9 cellular contexts compared by ENCODE assay signal in genomic region chr19:49680473-49681351, GRCh38. TPM values are rescaled to one million over a fixed set of nuclear protein-coding genes. Genes with fewer than 3 reads are reported as not detected.
DNase-seq lines count a peak whose midpoint lies in the region; ATAC-seq, FAIRE-seq and TF ChIP-seq lines count a peak whose summit lies in the region.
"Had no signal": no experiment of that assay in that cellular context is flagged by ENCODE, and none has a peak within 500 bp of the region (broad histone marks: within the 10 kb centered on the region; RNA-seq: fewer than 3 reads in every experiment).

No MANE protein-coding gene starts in this region.

- no peaks in the 10 kb centered on the region for H3K9me3 Mint-ChIP-seq in activated T-helper 2 cell treated with anti-CD3 and anti-CD28 coated beads, Interferon-gamma antibody, Interleukin-2, Interleukin-4, amounts not matched to agents 10 μg/mL and 5 μg/mL and 100 μg/mL, durations not matched to agents 14 hours and 24 hours and 36 hours

- H3K27me3 ChIP-seq in neural cell (ENCODE audit: insufficient read depth, low read depth, low read length): no peaks in the 10 kb centered on the region

- intact Hi-C loops in activated T-helper 2 cell treated with anti-CD3 and anti-CD28 coated beads, Interferon-gamma antibody, Interleukin-2, Interleukin-4, amounts not matched to agents 10 μg/mL and 5 μg/mL and 100 μg/mL, durations not matched to agents 14 hours and 24 hours and 36 hours (cut with micrococcal nuclease): no loop called here

- H3K4me3 Mint-ChIP-seq in activated T-helper 2 cell treated with anti-CD3 and anti-CD28 coated beads, Interferon-gamma antibody, Interleukin-2, Interleukin-4, amounts not matched to agents 10 μg/mL and 5 μg/mL and 100 μg/mL, durations not matched to agents 14 hours and 24 hours and 36 hours (ENCODE audit: low read depth): peak overlapping the region; percentile 2

- peak; percentile 89 for TF ChIP-seq RAD21 in neural cell (conservative IDR thresholded peaks at IDR 0.05)

- DNase-seq in DMS153 treated with DMSO at 0.1 percent for 48 hours (lab: John Stamatoyannopoulos, UW; ENCODE audit: unreplicated experiment) (peak; percentile 85), LHCN-M2 (ENCODE audit: low read depth) (peak; percentile 69), RCC 7860 (ENCODE audit: low spot score) (peak; percentile 70), fibroblast of peridontal ligament (ENCODE audit: extremely low read depth) (peak; percentile 78)
- DNase-seq in activated T-helper 2 cell treated with anti-CD3 and anti-CD28 coated beads, Interferon-gamma antibody, Interleukin-2, Interleukin-4, amounts not matched to agents 10 μg/mL and 5 μg/mL and 100 μg/mL, durations not matched to agents 14 hours and 24 hours and 36 hours (ENCODE audit: low spot score): peak; percentile 87
- DNase-seq in stimulated activated naive CD8-positive, alpha-beta T cell treated with anti-CD3 and anti-CD28 coated beads, Interleukin-15, Interleukin-2, amounts not matched to agents 100 U/mL and 50 U/mL, for 24 hours: peak; percentile 99

- peak overlapping the region; percentile 68 for H3K9ac ChIP-seq in neural cell (ENCODE audit: low read length)

- H3K4me2 ChIP-seq in neural cell (ENCODE audit: low read length): peak overlapping the region; percentile 37

- no peaks in the 10 kb centered on the region for H4K20me1 ChIP-seq in neural cell (ENCODE audit: insufficient read depth)

- no peaks in the 10 kb centered on the region for H3K9me2 ChIP-seq in neural cell (ENCODE audit: insufficient read depth, low read length)

- peaks cover 35% of the 10 kb centered on the region for H3K79me2 ChIP-seq in neural cell (replicated peaks; ENCODE audit: insufficient read depth, low read length)

- H3F3A ChIP-seq in neural cell (ENCODE audit: insufficient read depth, low read length, poor library complexity, severe bottlenecking): peaks cover 3% of the 10 kb centered on the region

- peak overlapping the region; percentile 100 for H3K4me3 ChIP-seq in neural cell (ENCODE audit: low read length)

- peak; percentile 99 for TF ChIP-seq CTCF in neural cell (IDR thresholded peaks at IDR 0.05; ENCODE audit: poor library complexity, severe bottlenecking)

- FAIRE-seq in RCC 7860 (lab: Jason Lieb, UNC): no peak

- no peaks in the 10 kb centered on the region for H3K27me3 Mint-ChIP-seq in activated T-helper 2 cell treated with anti-CD3 and anti-CD28 coated beads, Interferon-gamma antibody, Interleukin-2, Interleukin-4, amounts not matched to agents 10 μg/mL and 5 μg/mL and 100 μg/mL, durations not matched to agents 14 hours and 24 hours and 36 hours (ENCODE audit: low read depth)

- peak overlapping the region; percentile 91 for H3K27ac ChIP-seq in neural cell (ENCODE audit: low read length)
- H3K27ac ChIP-seq: epithelial cell of prostate had no signal

- H3K36me3 Mint-ChIP-seq in activated T-helper 2 cell treated with anti-CD3 and anti-CD28 coated beads, Interferon-gamma antibody, Interleukin-2, Interleukin-4, amounts not matched to agents 10 μg/mL and 5 μg/mL and 100 μg/mL, durations not matched to agents 14 hours and 24 hours and 36 hours (ENCODE audit: low read depth): peaks cover 56% of the 10 kb centered on the region

- peak overlapping the region; percentile 65 for H3K27ac Mint-ChIP-seq in activated T-helper 2 cell treated with anti-CD3 and anti-CD28 coated beads, Interferon-gamma antibody, Interleukin-2, Interleukin-4, amounts not matched to agents 10 μg/mL and 5 μg/mL and 100 μg/mL, durations not matched to agents 14 hours and 24 hours and 36 hours

- peak; percentile 13 for TF ChIP-seq EP300 in neural cell (conservative IDR thresholded peaks at IDR 0.05; ENCODE audit: poor library complexity, severe bottlenecking)

- peak; percentile 10 for ATAC-seq in stimulated activated naive CD8-positive, alpha-beta T cell treated with anti-CD3 and anti-CD28 coated beads, Interleukin-15, Interleukin-2, amounts not matched to agents 100 U/mL and 50 U/mL, for 24 hours
- no peak for ATAC-seq in GM18907 (IDR thresholded peaks at IDR 0.05; ENCODE audit: unreplicated experiment)

- H2AFZ ChIP-seq in neural cell (ENCODE audit: low read depth, low read length): no peak overlapping the region

- H3K9me3 ChIP-seq in neural cell (ENCODE audit: low read length): no peaks in the 10 kb centered on the region

- H3K36me3 ChIP-seq in neural cell (ENCODE audit: insufficient read depth, low read length): no peaks in the 10 kb centered on the region

- peaks cover 19% of the 10 kb centered on the region for H3K4me1 Mint-ChIP-seq in activated T-helper 2 cell treated with anti-CD3 and anti-CD28 coated beads, Interferon-gamma antibody, Interleukin-2, Interleukin-4, amounts not matched to agents 10 μg/mL and 5 μg/mL and 100 μg/mL, durations not matched to agents 14 hours and 24 hours and 36 hours (ENCODE audit: low read depth)

TF ChIP-seq in neural cell, 6 proteins besides CTCF, POLR2A, EP300 and RAD21:
- TF ChIP-seq REST (IDR thresholded peaks at IDR 0.05; ENCODE audit: borderline replicate concordance) (peak; percentile 48), POLR2AphosphoS5 (IDR thresholded peaks at IDR 0.05) (peak; percentile 37), TAF1 (IDR thresholded peaks at IDR 0.05; ENCODE audit: low read depth) (peak; percentile 57), SMC3 (conservative IDR thresholded peaks at IDR 0.05; ENCODE audit: poor library complexity) (peak; percentile 80), MXI1 (conservative IDR thresholded peaks at IDR 0.05; ENCODE audit: poor library complexity, severe bottlenecking) (peak; percentile 65), EZH2 (IDR thresholded peaks at IDR 0.05; ENCODE audit: borderline replicate concordance, insufficient read depth, low read length, poor library complexity, severe bottlenecking) (no peak)

RNA-seq across cellular contexts. Expression of gene PRMT1, which starts 3.6 kb away (rescaled TPM):
- 342 and 345 TPM in 2 replicates for total RNA-seq in LHCN-M2 (2014; rRNA removed)
- polyA plus RNA-seq in LHCN-M2 (2012): 229 TPM
- 431 TPM in 2 replicates for total RNA-seq in activated T-helper 2 cell treated with anti-CD3 and anti-CD28 coated beads, Interferon-gamma antibody, Interleukin-2, Interleukin-4, amounts not matched to agents 10 μg/mL and 5 μg/mL and 100 μg/mL, durations not matched to agents 14 hours and 24 hours and 36 hours
- 610 and 682 TPM in 2 replicates for polyA plus RNA-seq in neural cell
- 347 and 408 TPM in 2 replicates for polyA minus RNA-seq in neural cell

RNA-seq across cellular contexts. Expression of gene ADM5, which starts 8.7 kb away (rescaled TPM):
- 1.2 TPM in 2 replicates for total RNA-seq in LHCN-M2 (2014; rRNA removed)
- 0.21 TPM for polyA plus RNA-seq in LHCN-M2 (2012)
- 7.2 and 7.3 TPM in 2 replicates for total RNA-seq in activated T-helper 2 cell treated with anti-CD3 and anti-CD28 coated beads, Interferon-gamma antibody, Interleukin-2, Interleukin-4, amounts not matched to agents 10 μg/mL and 5 μg/mL and 100 μg/mL, durations not matched to agents 14 hours and 24 hours and 36 hours
- 6.7 and 7.2 TPM in 2 replicates for polyA plus RNA-seq in neural cell
- polyA minus RNA-seq in neural cell: 0.93 and 2.4 TPM in 2 replicates

RNA-seq across cellular contexts. Expression of gene CPT1C, which starts 10.2 kb away (rescaled TPM):
- total RNA-seq in LHCN-M2 (2014; rRNA removed): 0.90 and 2.5 TPM in 2 replicates
- polyA plus RNA-seq in LHCN-M2 (2012): 2.3 TPM
- 2.8 and 2.9 TPM in 2 replicates for total RNA-seq in activated T-helper 2 cell treated with anti-CD3 and anti-CD28 coated beads, Interferon-gamma antibody, Interleukin-2, Interleukin-4, amounts not matched to agents 10 μg/mL and 5 μg/mL and 100 μg/mL, durations not matched to agents 14 hours and 24 hours and 36 hours
- 204 and 240 TPM in 2 replicates for polyA plus RNA-seq in neural cell
- polyA minus RNA-seq in neural cell: 102 and 112 TPM in 2 replicates

RNA-seq across cellular contexts. Expression of gene BCL2L12, which starts 15.0 kb away (rescaled TPM):
- total RNA-seq in LHCN-M2 (2014; rRNA removed): 25.6 and 25.7 TPM in 2 replicates
- 49.4 TPM for polyA plus RNA-seq in LHCN-M2 (2012)
- 66.2 and 72.7 TPM in 2 replicates for total RNA-seq in activated T-helper 2 cell treated with anti-CD3 and anti-CD28 coated beads, Interferon-gamma antibody, Interleukin-2, Interleukin-4, amounts not matched to agents 10 μg/mL and 5 μg/mL and 100 μg/mL, durations not matched to agents 14 hours and 24 hours and 36 hours
- polyA plus RNA-seq in neural cell: 1.1 TPM in 1 of 2 replicates, not detected in the other
- not detected in 2 replicates for polyA minus RNA-seq in neural cell

RNA-seq across cellular contexts. Expression of gene IRF3, which starts 15.1 kb away (rescaled TPM):
- 55.0 and 62.7 TPM in 2 replicates for total RNA-seq in LHCN-M2 (2014; rRNA removed)
- polyA plus RNA-seq in LHCN-M2 (2012): 81.7 TPM
- 135 and 147 TPM in 2 replicates for total RNA-seq in activated T-helper 2 cell treated with anti-CD3 and anti-CD28 coated beads, Interferon-gamma antibody, Interleukin-2, Interleukin-4, amounts not matched to agents 10 μg/mL and 5 μg/mL and 100 μg/mL, durations not matched to agents 14 hours and 24 hours and 36 hours
- 31.3 and 39.4 TPM in 2 replicates for polyA plus RNA-seq in neural cell
- 16.6 TPM in 2 replicates for polyA minus RNA-seq in neural cell
